In genomic region chr5:59770953-59771352, GRCh38 we compare ENCODE assay signal across 18 cellular contexts.
DNase-seq lines count a peak whose midpoint lies in the region; TF ChIP-seq lines count a peak whose summit lies in the region.
"Had no signal": no experiment of that assay in that cellular context is flagged by ENCODE, and none has a peak within 500 bp of the region (broad histone marks: within the 10 kb centered on the region; RNA-seq: fewer than 3 reads in every experiment).

No MANE protein-coding gene starts in this region.

- H3K4me1 ChIP-seq in mammary epithelial cell (ENCODE audit: insufficient read depth, low read length) (peaks cover 30% of the 10 kb centered on the region), HEK293 (ENCODE audit: control insufficient read depth, insufficient read depth, low read length) (peaks cover 19% of the 10 kb centered on the region), osteoblast (ENCODE audit: insufficient read depth, low read length) (peaks cover 14% of the 10 kb centered on the region)

- peak overlapping the region; percentile 98 for H3K4me3 Mint-ChIP-seq in MCF 10A (ENCODE audit: unreplicated experiment)
- H3K4me3 Mint-ChIP-seq: B cell; CD4-positive, alpha-beta T cell; CD8-positive, alpha-beta T cell had no signal

- H3K27ac ChIP-seq in mammary epithelial cell (ENCODE audit: insufficient read depth, low read depth, low read length) (no peak overlapping the region), HEK293 (ENCODE audit: extremely low read depth, low read depth, low read length) (no peak overlapping the region), osteoblast (ENCODE audit: low read depth, low read length) (no peak overlapping the region)
- H3K27ac ChIP-seq: BLaER1 treated with 17β-estradiol and CSF1 and Interleukin-3, amounts not matched to agents 10 nM and 100 nM; C4-2B had no signal

- POLR2A ChIA-PET in MCF 10A (lab: Yijun Ruan, JAX), result interaction anchor here (0.9 to 12.4 kb wide), 5 partner anchors 12 to 495 kb away, joined by 3 to 437 read pairs (median 97); no protein-coding TSS in a partner anchor
- POLR2A ChIA-PET in HEK293 (lab: Yijun Ruan, JAX), result no interaction called here

- H3K4me1 Mint-ChIP-seq in MCF 10A (ENCODE audit: insufficient read depth, unreplicated experiment), result peaks cover 49% of the 10 kb centered on the region

- no peaks in the 10 kb centered on the region for H3K27me3 Mint-ChIP-seq in MCF 10A (ENCODE audit: insufficient read depth, unreplicated experiment)

- H3K4me2 ChIP-seq in mammary epithelial cell (ENCODE audit: insufficient read depth, low read depth, low read length), result no peak overlapping the region
- no peak overlapping the region for H3K4me2 ChIP-seq in osteoblast (ENCODE audit: insufficient read depth, low read length)
- H3K4me2 ChIP-seq: BLaER1 treated with 17β-estradiol and CSF1 and Interleukin-3, amounts not matched to agents 10 nM and 100 nM had no signal

- H4K20me1 ChIP-seq in mammary epithelial cell (ENCODE audit: insufficient read depth, low read length), result no peaks in the 10 kb centered on the region
- no peaks in the 10 kb centered on the region for H4K20me1 ChIP-seq in osteoblast (ENCODE audit: insufficient read depth, low read length)
- H4K20me1 ChIP-seq: BLaER1 treated with 17β-estradiol and CSF1 and Interleukin-3, amounts not matched to agents 10 nM and 100 nM had no signal

- no peaks in the 10 kb centered on the region for H3K27me3 ChIP-seq in mammary epithelial cell (ENCODE audit: insufficient read depth, low read length)
- H3K27me3 ChIP-seq in osteoblast (ENCODE audit: insufficient read depth, low read length), result peaks cover 24% of the 10 kb centered on the region

- WGBS in mammary epithelial cell (ENCODE audit: low coverage, missing lambda C conversion rate), result 100% methylated on average over 4 of the region's 4 CpGs

- dilution Hi-C loops in mammary epithelial cell (cut with HindIII; ENCODE audit: low sequenced_read_pairs), result no loop called here

- in situ Hi-C loops in mammary epithelial cell (cut with MboI; ENCODE audit: low sequenced_read_pairs in 2 of 2), result no loop called here

- DNase-seq in MCF 10A (ENCODE audit: unreplicated experiment) (no peak), mammary epithelial cell (no peak), epithelial cell of esophagus (ENCODE audit: low read depth) (no peak), iPS-NIHi11 (ENCODE audit: low spot score) (no peak), osteoblast (ENCODE audit: insufficient read length, low spot score, missing footprints) (no peak)
- DNase-seq in stimulated activated CD4-positive, alpha-beta T cell treated with anti-CD3 and anti-CD28 coated beads, Interleukin-15, amount 100 ng/mL, for 24 hours, result no peak
- DNase-seq: 8988T; AML-193; Caco-2; Calu3; CD4-positive, alpha-beta T cell; CD8-positive, alpha-beta T cell; DMS79 treated with DMSO at 0.1 percent for 48 hours; GF-D8 had no signal

- TF ChIP-seq CTCF in MCF 10A (IDR thresholded peaks at IDR 0.05; ENCODE audit: unreplicated experiment) (no peak), mammary epithelial cell (conservative IDR thresholded peaks at IDR 0.05 in 1 of 2, IDR thresholded peaks at IDR 0.05 in 1 of 2; ENCODE audit: extremely low read depth in 1 of 2, insufficient read depth in 1 of 2, low read depth in 1 of 2, low read length in 2 of 2) (no peak), HEK293 (tag by site-specific recombination; IDR thresholded peaks at IDR 0.05) (no peak), epithelial cell of esophagus (IDR thresholded peaks at IDR 0.05; ENCODE audit: insufficient read depth, low read depth, low read length, missing control alignments) (no peak), osteoblast (IDR thresholded peaks at IDR 0.05; ENCODE audit: extremely low read depth, low read depth, low read length) (no peak)

- H2AFZ ChIP-seq in mammary epithelial cell (ENCODE audit: low read depth, low read length), result no peak overlapping the region
- no peak overlapping the region for H2AFZ ChIP-seq in osteoblast (ENCODE audit: low read length)

- no peaks in the 10 kb centered on the region for H3K36me3 Mint-ChIP-seq in MCF 10A (ENCODE audit: insufficient read depth, unreplicated experiment)
- H3K36me3 Mint-ChIP-seq: CD8-positive, alpha-beta T cell had no signal

- H3K79me2 ChIP-seq in mammary epithelial cell (ENCODE audit: insufficient read depth, low read length) (peaks cover 54% of the 10 kb centered on the region), osteoblast (ENCODE audit: insufficient read depth, low read length) (no peaks in the 10 kb centered on the region)

- no TSS peak for BruUV-seq in MCF 10A (replicated peaks; lab: Mats Ljungman, UMichigan)
- no TSS peak for BruUV-seq in mammary epithelial cell (replicated peaks; lab: Mats Ljungman, UMichigan)

- CTCF ChIA-PET in MCF 10A (lab: Yijun Ruan, JAX), result interaction anchor here (0.7 to 4.8 kb wide), 7 partner anchors 11 to 1516 kb away, joined by 3 to 37 read pairs (median 4); no protein-coding TSS in a partner anchor
- CTCF ChIA-PET in mammary epithelial cell (lab: Charles Lee; ENCODE audit: low non-redundant PET), result no interaction called here
- CTCF ChIA-PET in HEK293 (lab: Yijun Ruan, JAX), result no interaction called here

- H3K9ac ChIP-seq in mammary epithelial cell (ENCODE audit: insufficient read depth, low read length), result no peak overlapping the region
- H3K9ac ChIP-seq: BLaER1 treated with 17β-estradiol and CSF1 and Interleukin-3, amounts not matched to agents 10 nM and 100 nM had no signal

- H3K9me3 Mint-ChIP-seq in MCF 10A (ENCODE audit: unreplicated experiment), result no peaks in the 10 kb centered on the region
- H3K9me3 Mint-ChIP-seq: CD4-positive, alpha-beta T cell; CD8-positive, alpha-beta T cell had no signal

- H3K4me3 ChIP-seq in mammary epithelial cell (replicated peaks in 1 of 3; ENCODE audit: insufficient read depth in 1 of 3, low read depth in 2 of 3, low read length in 3 of 3), result no peak overlapping the region
- no peak overlapping the region for H3K4me3 ChIP-seq in HEK293 (ENCODE audit: low read depth, low read length)
- peak overlapping the region; percentile 85 for H3K4me3 ChIP-seq in epithelial cell of esophagus (ENCODE audit: low read length)
- H3K4me3 ChIP-seq in osteoblast (ENCODE audit: insufficient read depth, low read length), result no peak overlapping the region
- H3K4me3 ChIP-seq: BLaER1 treated with 17β-estradiol and CSF1 and Interleukin-3, amounts not matched to agents 10 nM and 100 nM had no signal

- no peaks in the 10 kb centered on the region for H3K9me3 ChIP-seq in mammary epithelial cell (replicated peaks; ENCODE audit: insufficient read depth, low read length)
- no peaks in the 10 kb centered on the region for H3K9me3 ChIP-seq in HEK293 (ENCODE audit: control insufficient read depth, insufficient read depth, low read depth, low read length)
- H3K9me3 ChIP-seq in osteoblast (ENCODE audit: low read depth, low read length), result no peaks in the 10 kb centered on the region
- H3K9me3 ChIP-seq: BLaER1 treated with 17β-estradiol and CSF1 and Interleukin-3, amounts not matched to agents 10 nM and 100 nM; Caco-2 had no signal

- H3K27ac Mint-ChIP-seq in MCF 10A (ENCODE audit: low read depth, unreplicated experiment), result peak overlapping the region; percentile 80
- H3K27ac Mint-ChIP-seq: B cell; CD4-positive, alpha-beta T cell; CD8-positive, alpha-beta T cell had no signal

- intact Hi-C loops in MCF 10A (cut with micrococcal nuclease), result no loop called here
- intact Hi-C loops in mammary epithelial cell (cut with micrococcal nuclease), result no loop called here

- H3K36me3 ChIP-seq in mammary epithelial cell (ENCODE audit: insufficient read depth, low read length) (no peaks in the 10 kb centered on the region), HEK293 (ENCODE audit: control insufficient read depth in 2 of 2, insufficient read depth in 1 of 2, low read length in 2 of 2) (no peaks in the 10 kb centered on the region), osteoblast (ENCODE audit: insufficient read depth, low read length) (no peaks in the 10 kb centered on the region)
- H3K36me3 ChIP-seq: BLaER1 treated with 17β-estradiol and CSF1 and Interleukin-3, amounts not matched to agents 10 nM and 100 nM had no signal

TF ChIP-seq in HEK293, 187 proteins besides CTCF, POLR2A, EP300 and RAD21 (continues in another document):
- TF ChIP-seq HOXD13 (CRISPR knock-in tag; IDR thresholded peaks at IDR 0.05; ENCODE audit: borderline replicate concordance) (no peak), ZNF350 (tag by site-specific recombination; IDR thresholded peaks at IDR 0.05) (no peak), ZBTB21 (tag by site-specific recombination; IDR thresholded peaks at IDR 0.05) (no peak), SP3 (tag by site-specific recombination; IDR thresholded peaks at IDR 0.05) (no peak), ZNF707 (tag by site-specific recombination; IDR thresholded peaks at IDR 0.05) (no peak), SP7 (tag by site-specific recombination; IDR thresholded peaks at IDR 0.05) (no peak), GLIS2 (tag by site-specific recombination; IDR thresholded peaks at IDR 0.05) (no peak), ZNF596 (tag by site-specific recombination; IDR thresholded peaks at IDR 0.05) (no peak), ZSCAN23 (tag by site-specific recombination; IDR thresholded peaks at IDR 0.05) (no peak), ZNF324 (tag by site-specific recombination; IDR thresholded peaks at IDR 0.05) (no peak), ZNF558 (tag by site-specific recombination; IDR thresholded peaks at IDR 0.05) (no peak), ZNF2 (tag by site-specific recombination; IDR thresholded peaks at IDR 0.05) (no peak), ZNF184 (tag by site-specific recombination; IDR thresholded peaks at IDR 0.05) (no peak), ZNF426 (tag by site-specific recombination; IDR thresholded peaks at IDR 0.05) (peak; percentile 44), ZNF473 (tag by site-specific recombination; IDR thresholded peaks at IDR 0.05) (no peak), BCL11A (tag by site-specific recombination; IDR thresholded peaks at IDR 0.05; ENCODE audit: low read depth) (no peak), ZNF600 (tag by site-specific recombination; IDR thresholded peaks at IDR 0.05) (no peak), ZBTB48 (tag by site-specific recombination; IDR thresholded peaks at IDR 0.05) (no peak), SCRT2 (tag by site-specific recombination; IDR thresholded peaks at IDR 0.05) (no peak), ZNF510 (tag by site-specific recombination; IDR thresholded peaks at IDR 0.05; ENCODE audit: insufficient replicate concordance) (peak; percentile 46), ZFP69B (tag by site-specific recombination; IDR thresholded peaks at IDR 0.05) (no peak), ZNF548 (tag by site-specific recombination; IDR thresholded peaks at IDR 0.05) (no peak), ZNF629 (tag by site-specific recombination; IDR thresholded peaks at IDR 0.05) (no peak; the same call in 1 of the 2 replicates), ZNF112 (tag by site-specific recombination; IDR thresholded peaks at IDR 0.05) (no peak), ZNF529 (tag by site-specific recombination; IDR thresholded peaks at IDR 0.05; ENCODE audit: insufficient replicate concordance) (no peak), ZNF433 (tag by site-specific recombination; IDR thresholded peaks at IDR 0.05; ENCODE audit: low read depth) (peak; percentile 62; the same call in 1 of the 2 replicates)
